In the genomic region with DNA sequence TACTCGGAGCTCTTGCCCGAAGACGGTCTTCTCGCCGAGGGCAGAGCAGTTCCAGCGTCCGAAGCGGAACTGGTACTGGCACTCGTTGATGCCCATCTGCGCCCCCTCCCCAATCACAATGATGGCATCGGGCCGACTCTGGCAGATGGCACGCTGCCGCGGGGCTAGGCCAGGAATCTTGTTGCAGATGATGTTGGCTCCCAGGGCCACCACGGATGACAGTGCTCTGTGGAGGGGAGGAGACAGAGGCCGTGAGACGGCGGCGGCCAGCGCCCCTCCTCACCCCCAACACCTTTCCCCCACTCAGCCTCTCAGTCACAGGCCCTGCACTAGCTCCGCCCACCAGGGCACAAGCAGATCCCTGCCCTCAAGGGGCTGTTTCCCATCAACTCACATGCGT, we compare ENCODE assay signal across 21 cellular contexts. TPM values are rescaled to one million over a fixed set of nuclear protein-coding genes. Genes with fewer than 3 reads are reported as not detected.
A peak's percentile ranks its signal among the peaks of the same experiment; 100 is the strongest.
DNase-seq lines count a peak whose midpoint lies in the region; ATAC-seq, FAIRE-seq and TF ChIP-seq lines count a peak whose summit lies in the region.
"Had no signal": no experiment of that assay in that cellular context is flagged by ENCODE, and none has a peak within 500 bp of the region (broad histone marks: within the 10 kb centered on the region; RNA-seq: fewer than 3 reads in every experiment).

No MANE protein-coding gene starts in this region.

- no peak overlapping the region for H3K4me3 ChIP-seq in bronchial epithelial cell (ENCODE audit: low read depth, low read length)

- H3K36me3 ChIP-seq in bronchial epithelial cell (ENCODE audit: control insufficient read depth, insufficient read depth, low read length): peaks cover 5% of the 10 kb centered on the region
- H3K36me3 ChIP-seq: BE2C had no signal

- peak; percentile 70 for FAIRE-seq in bronchial epithelial cell (lab: Jason Lieb, UNC)
- FAIRE-seq: A204.1, GM12892 had no signal

- H3K4me1 Mint-ChIP-seq in activated CD4-positive, alpha-beta T cell treated with anti-CD3 and anti-CD28 coated beads, Interleukin-2, amount 10 ng/mL, durations not matched to agents 7 days and 5 days: no peaks in the 10 kb centered on the region

- TF ChIP-seq CTCF in bronchial epithelial cell (IDR thresholded peaks at IDR 0.05; ENCODE audit: insufficient read depth, low read length, severe bottlenecking): no peak

- peak; percentile 34 for DNase-seq in DMS 273 (lab: John Stamatoyannopoulos, UW; ENCODE audit: unreplicated experiment)
- DNase-seq in DMS 273 treated with DMSO at 0.1 percent for 48 hours (lab: John Stamatoyannopoulos, UW): no peak
- DNase-seq in NCI-H1694 treated with DMSO at 0.1 percent for 48 hours (lab: John Stamatoyannopoulos, UW): peak; percentile 53
- no peak for DNase-seq in bronchial epithelial cell (ENCODE audit: low read depth)
- no peak for DNase-seq in NCI-H1105 (lab: John Stamatoyannopoulos, UW)
- DNase-seq in activated CD4-positive, alpha-beta T cell treated with anti-CD3 and anti-CD28 coated beads, Interleukin-2, amount 10 ng/mL, durations not matched to agents 7 days and 5 days: no peak
- DNase-seq: BE2C; Caco-2; CD4-positive, CD25-positive, alpha-beta regulatory T cell; CD8-positive, alpha-beta T cell; DMS53; DMS79 treated with DMSO at 0.1 percent for 48 hours; GF-D8; GOT3; H7; HCEC 1CT had no signal

- POLR2A ChIA-PET in activated CD4-positive, alpha-beta T cell treated with anti-CD3 and anti-CD28 coated beads, Interleukin-2, amount 10 ng/mL, durations not matched to agents 7 days and 5 days (lab: Charles Lee): no interaction called here

- H3K4me3 Mint-ChIP-seq in activated CD4-positive, alpha-beta T cell treated with anti-CD3 and anti-CD28 coated beads, Interleukin-2, amount 10 ng/mL, durations not matched to agents 7 days and 5 days: no peak overlapping the region
- H3K4me3 Mint-ChIP-seq: CD4-positive, CD25-positive, alpha-beta regulatory T cell; CD8-positive, alpha-beta T cell had no signal

- no peaks in the 10 kb centered on the region for H3K36me3 Mint-ChIP-seq in activated CD4-positive, alpha-beta T cell treated with anti-CD3 and anti-CD28 coated beads, Interleukin-2, amount 10 ng/mL, durations not matched to agents 7 days and 5 days (ENCODE audit: low read depth)
- H3K36me3 Mint-ChIP-seq: CD4-positive, CD25-positive, alpha-beta regulatory T cell; CD8-positive, alpha-beta T cell had no signal

- ATAC-seq in GM19328 (IDR thresholded peaks at IDR 0.05; ENCODE audit: unreplicated experiment): no peak
- no peak for ATAC-seq in HG03460 (IDR thresholded peaks at IDR 0.05; ENCODE audit: unreplicated experiment)
- ATAC-seq: CD8-positive, alpha-beta T cell had no signal

- CTCF ChIA-PET in activated CD4-positive, alpha-beta T cell treated with anti-CD3 and anti-CD28 coated beads, Interleukin-2, amount 10 ng/mL, durations not matched to agents 7 days and 5 days (lab: Charles Lee): no interaction called here

- H3K27me3 Mint-ChIP-seq in activated CD4-positive, alpha-beta T cell treated with anti-CD3 and anti-CD28 coated beads, Interleukin-2, amount 10 ng/mL, durations not matched to agents 7 days and 5 days: peaks cover 9% of the 10 kb centered on the region
- H3K27me3 Mint-ChIP-seq: CD4-positive, CD25-positive, alpha-beta regulatory T cell had no signal

- H3K27me3 ChIP-seq in bronchial epithelial cell (ENCODE audit: control insufficient read depth, insufficient read depth, low read length): no peaks in the 10 kb centered on the region
- H3K27me3 ChIP-seq: BE2C had no signal

- no peak overlapping the region for H3K27ac Mint-ChIP-seq in activated CD4-positive, alpha-beta T cell treated with anti-CD3 and anti-CD28 coated beads, Interleukin-2, amount 10 ng/mL, durations not matched to agents 7 days and 5 days
- H3K27ac Mint-ChIP-seq: CD4-positive, CD25-positive, alpha-beta regulatory T cell; CD8-positive, alpha-beta T cell had no signal

- no peaks in the 10 kb centered on the region for H3K9me3 Mint-ChIP-seq in activated CD4-positive, alpha-beta T cell treated with anti-CD3 and anti-CD28 coated beads, Interleukin-2, amount 10 ng/mL, durations not matched to agents 7 days and 5 days
- H3K9me3 Mint-ChIP-seq: CD8-positive, alpha-beta T cell had no signal

RNA-seq across cellular contexts. Expression of a gene that starts 27.0 kb away (rescaled TPM):
- total RNA-seq in bronchial epithelial cell: 18.2 and 23.9 TPM in 2 replicates
- total RNA-seq in activated CD4-positive, alpha-beta T cell treated with anti-CD3 and anti-CD28 coated beads, Interleukin-2, amount 10 ng/mL, durations not matched to agents 7 days and 5 days: not detected
- total RNA-seq: CD4-positive, CD25-positive, alpha-beta regulatory T cell; CD8-positive, alpha-beta T cell; G401 had no signal

Comparison
In these comparisons a context has a peak if more than half of its experiments do, and no peak if none do; other contexts are left out.
1. DNase-seq: peak in DMS 273 (single experiment) and NCI-H1694 treated with DMSO at 0.1 percent for 48 hours (single experiment); none in DMS 273 treated with DMSO at 0.1 percent for 48 hours (single experiment), bronchial epithelial cell (single experiment), NCI-H1105 (single experiment) and activated CD4-positive, alpha-beta T cell treated with anti-CD3 and anti-CD28 coated beads, Interleukin-2, amount 10 ng/mL, durations not matched to agents 7 days and 5 days (single experiment).
2. RNA of a gene that starts 27.0 kb away (total RNA-seq): 18.2 to 23.9 TPM in bronchial epithelial cell; not detected in activated CD4-positive, alpha-beta T cell treated with anti-CD3 and anti-CD28 coated beads, Interleukin-2, amount 10 ng/mL, durations not matched to agents 7 days and 5 days; every median in the first group is over 10 times any median in the second.